In genomic region chr12:28893365-28893764, GRCh38 we compare ENCODE assay signal across 28 cellular contexts.
DNase-seq lines count a peak whose midpoint lies in the region; ATAC-seq and TF ChIP-seq lines count a peak whose summit lies in the region.
"Had no signal": no experiment of that assay in that cellular context is flagged by ENCODE, and none has a peak within 500 bp of the region (broad histone marks: within the 10 kb centered on the region; RNA-seq: fewer than 3 reads in every experiment).

No MANE protein-coding gene starts in this region.

- no peak for ATAC-seq in GM21515 (IDR thresholded peaks at IDR 0.05; ENCODE audit: unreplicated experiment)
- ATAC-seq: effector memory CD8-positive, alpha-beta T cell; GM23338; left colon; T-cell had no signal

- H3K4me3 ChIP-seq in AG10803 (ENCODE audit: low read length) (no peak overlapping the region), skeletal muscle cell (ENCODE audit: low read depth, low read length) (no peak overlapping the region)
- H3K4me3 ChIP-seq: ascending aorta, GM23338, stomach, tibial nerve had no signal

- DNase-seq in AG10803 (ENCODE audit: low read depth) (peak; percentile 81), HCEC 1CT (peak; percentile 16), fibroblast of peridontal ligament (ENCODE audit: extremely low read depth) (peak; percentile 99), skeletal muscle cell (ENCODE audit: low read depth) (peak; percentile 55), NCI-H2196 (lab: John Stamatoyannopoulos, UW; ENCODE audit: unreplicated experiment) (no peak), Ammon's horn (ENCODE audit: low spot score) (no peak), NCI-H226 (no peak)
- DNase-seq: activated CD4-positive, alpha-beta T cell treated with anti-CD3 and anti-CD28 coated beads, Interleukin-2, amount 10 ng/mL, durations not matched to agents 7 days and 5 days; activated effector memory CD4-positive, alpha-beta T cell treated with Interleukin-2 at 50 U/mL for 16 hours; activated T-cell treated with anti-CD3 and anti-CD28 coated beads, Interleukin-2, amount 50 U/mL, for 1 hour; caudate nucleus; DMS79; effector memory CD8-positive, alpha-beta T cell; GF-D8; left colon; NCI-H1105; NCI-H187; NCI-H2171; NCI-H524; OCI-M1; stimulated activated CD4-positive, alpha-beta T cell treated with anti-CD3 and anti-CD28 coated beads, Interleukin-12 subunit alpha, Interleukin-12 subunit beta, amount 100 ng/mL, for 4 hours; stimulated activated CD4-positive, alpha-beta T cell treated with anti-CD3 and anti-CD28 coated beads, Interleukin-2, amount 100 ng/mL, for 48 hours; stomach; T-cell had no signal

- TF ChIP-seq CTCF in AG10803 (conservative IDR thresholded peaks at IDR 0.05; ENCODE audit: low read length): no peak

Comparison
In these comparisons a context has a peak if more than half of its experiments do, and no peak if none do; other contexts are left out.
1. DNase-seq: peak in AG10803 (single experiment), HCEC 1CT (single experiment), fibroblast of peridontal ligament (single experiment) and skeletal muscle cell (single experiment); none in NCI-H2196 (single experiment), Ammon's horn (single experiment) and NCI-H226 (single experiment).